In the genomic region with DNA sequence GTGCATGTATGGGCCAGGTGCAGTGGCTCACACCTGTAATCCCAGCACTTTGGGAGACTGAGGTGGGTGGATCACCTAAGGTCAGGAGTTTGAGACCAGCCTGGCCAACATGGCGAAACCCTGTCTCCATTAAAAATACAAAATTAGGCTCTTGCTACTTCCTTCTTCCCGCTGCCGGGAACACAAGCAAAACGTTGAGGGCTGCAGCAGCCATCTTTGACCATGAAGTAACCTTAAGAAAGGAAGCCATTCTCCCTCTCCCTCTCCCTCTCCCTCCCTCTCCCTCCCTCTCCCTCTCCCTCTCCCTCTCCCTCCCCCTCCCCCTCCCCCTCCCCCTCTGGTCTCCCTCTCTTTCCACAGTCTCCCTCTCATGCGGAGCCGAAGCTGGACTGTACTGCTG, we compare ENCODE assay signal across 8 cellular contexts. TPM values are rescaled to one million over a fixed set of nuclear protein-coding genes. Genes with fewer than 3 reads are reported as not detected.
A peak's percentile ranks its signal among the peaks of the same experiment; 100 is the strongest.
DNase-seq lines count a peak whose midpoint lies in the region; ATAC-seq, FAIRE-seq and TF ChIP-seq lines count a peak whose summit lies in the region.
"Not testable (repeated sequence)": the region's sequence is repeated elsewhere in the genome, so short reads cannot be mapped to it uniquely, and the experiment has no call there.

No MANE protein-coding gene starts in this region.

- intact Hi-C loops in HCT116 (cut with micrococcal nuclease); activated CD8-positive, alpha-beta T cell treated with anti-CD3 and anti-CD28 coated beads for 36 hours (cut with micrococcal nuclease); K562 (cut with micrococcal nuclease); endothelial cell of umbilical vein (cut with micrococcal nuclease); HepG2 (cut with micrococcal nuclease; ENCODE audit: unreplicated experiment); upper lobe of right lung (cut with DNase I): not testable (repeated sequence)

- not testable (repeated sequence) for TF ChIP-seq POLR2A in HCT116 (IDR thresholded peaks at IDR 0.05; ENCODE audit: borderline replicate concordance, extremely low read depth, insufficient read depth, insufficient read length); K562 (conservative IDR thresholded peaks at IDR 0.05); endothelial cell of umbilical vein (IDR thresholded peaks at IDR 0.05; ENCODE audit: low read depth, low read length); HepG2 (IDR thresholded peaks at IDR 0.05; ENCODE audit: insufficient read depth in 1 of 2, low read depth in 2 of 2, low read length in 2 of 2)

- BruUV-seq in HCT116 (replicated peaks; lab: Mats Ljungman, UMichigan); K562 (replicated peaks; lab: Mats Ljungman, UMichigan); endothelial cell of umbilical vein (replicated peaks; lab: Mats Ljungman, UMichigan); HepG2 (replicated peaks; lab: Mats Ljungman, UMichigan): not testable (repeated sequence)

- H3K9me3 Mint-ChIP-seq in activated CD8-positive, alpha-beta T cell treated with anti-CD3 and anti-CD28 coated beads for 36 hours; activated CD8-positive, alpha-beta memory T cell treated with anti-CD3 and anti-CD28 coated beads, Interleukin-2, amount 10 ng/mL, durations not matched to agents 7 days and 5 days (ENCODE audit: low read depth); activated naive CD8-positive, alpha-beta T cell treated with anti-CD3 and anti-CD28 coated beads, Interleukin-2, amount 10 ng/mL, durations not matched to agents 7 days and 5 days: not testable (repeated sequence)

- not testable (repeated sequence) for H3K9me1 ChIP-seq in K562 (ENCODE audit: control insufficient read depth, insufficient read depth, low read length); endothelial cell of umbilical vein (replicated peaks; ENCODE audit: control insufficient read depth, extremely low read depth, insufficient read depth, low read length)

- POLR2A ChIA-PET in HCT116 (lab: Charles Lee); activated CD8-positive, alpha-beta T cell treated with anti-CD3 and anti-CD28 coated beads for 36 hours (lab: Charles Lee); activated naive CD8-positive, alpha-beta T cell treated with anti-CD3 and anti-CD28 coated beads, Interleukin-2, amount 10 ng/mL, durations not matched to agents 7 days and 5 days (lab: Charles Lee); endothelial cell of umbilical vein (lab: Charles Lee); HepG2 (lab: Yijun Ruan, JAX): not testable (repeated sequence)
- POLR2A ChIA-PET in K562 (lab: Yijun Ruan, JAX): interaction anchor here (0.6 kb wide), 1 partner anchor 27 kb away, joined by 4 read pairs; no protein-coding TSS in a partner anchor

- FAIRE-seq in K562 (lab: Jason Lieb, UNC): peak; percentile 91
- FAIRE-seq in endothelial cell of umbilical vein (lab: Jason Lieb, UNC): peak; percentile 94
- FAIRE-seq in HepG2 (lab: Jason Lieb, UNC): not testable (repeated sequence)

- dilution Hi-C loops in endothelial cell of umbilical vein (cut with MboI; ENCODE audit: extremely low pct_ligation_motif_present, low sequenced_read_pairs): not testable (repeated sequence)

- H3K4me3 ChIP-seq in HCT116 (replicated peaks in 1 of 2; ENCODE audit: low read depth in 1 of 2, low read length in 2 of 2); K562; endothelial cell of umbilical vein (replicated peaks in 1 of 3; ENCODE audit: insufficient read depth in 1 of 3, low read depth in 1 of 3, low read length in 3 of 3); HepG2 (replicated peaks in 1 of 3; ENCODE audit: insufficient read depth in 1 of 3, low read depth in 2 of 3, low read length in 3 of 3); upper lobe of right lung: not testable (repeated sequence)

- H3K27ac Mint-ChIP-seq in activated CD8-positive, alpha-beta T cell treated with anti-CD3 and anti-CD28 coated beads for 36 hours; activated CD8-positive, alpha-beta memory T cell treated with anti-CD3 and anti-CD28 coated beads, Interleukin-2, amount 10 ng/mL, durations not matched to agents 7 days and 5 days; activated naive CD8-positive, alpha-beta T cell treated with anti-CD3 and anti-CD28 coated beads, Interleukin-2, amount 10 ng/mL, durations not matched to agents 7 days and 5 days: not testable (repeated sequence)

- H4K20me1 ChIP-seq in HCT116 (ENCODE audit: insufficient read depth); K562 (replicated peaks; ENCODE audit: control insufficient read depth, insufficient read depth, low read length); endothelial cell of umbilical vein (replicated peaks; ENCODE audit: control insufficient read depth, extremely low read depth, insufficient read depth, low read length); HepG2 (ENCODE audit: insufficient read depth, low read length): not testable (repeated sequence)

- H3K36me3 Mint-ChIP-seq in activated CD8-positive, alpha-beta T cell treated with anti-CD3 and anti-CD28 coated beads for 36 hours (ENCODE audit: low read depth); activated CD8-positive, alpha-beta memory T cell treated with anti-CD3 and anti-CD28 coated beads, Interleukin-2, amount 10 ng/mL, durations not matched to agents 7 days and 5 days; activated naive CD8-positive, alpha-beta T cell treated with anti-CD3 and anti-CD28 coated beads, Interleukin-2, amount 10 ng/mL, durations not matched to agents 7 days and 5 days: not testable (repeated sequence)

- in situ Hi-C loops in K562 (cut with MboI); HepG2 (cut with HindIII; ENCODE audit: extremely low pct_ligation_motif_present, low pct_unique_long_range_greater_than_20kb): not testable (repeated sequence)

- not testable (repeated sequence) for H3K9me3 ChIP-seq in HCT116 (ENCODE audit: control insufficient read depth in 1 of 2, insufficient read depth in 1 of 2, low read depth in 1 of 2, low read length in 2 of 2); K562 (replicated peaks; ENCODE audit: control insufficient read depth, insufficient read depth, low read depth, low read length); endothelial cell of umbilical vein (replicated peaks; ENCODE audit: control insufficient read depth, insufficient read depth, low read length); HepG2 (ENCODE audit: low read length); upper lobe of right lung

- CTCF ChIA-PET in HCT116 (lab: Charles Lee); activated CD8-positive, alpha-beta T cell treated with anti-CD3 and anti-CD28 coated beads for 36 hours (lab: Charles Lee); activated CD8-positive, alpha-beta memory T cell treated with anti-CD3 and anti-CD28 coated beads, Interleukin-2, amount 10 ng/mL, durations not matched to agents 7 days and 5 days (lab: Charles Lee); K562 (lab: Yijun Ruan, JAX; ENCODE audit: low intra/inter-chr PET ratio); endothelial cell of umbilical vein (lab: Charles Lee); HepG2 (lab: Yijun Ruan, JAX; ENCODE audit: low intra/inter-chr PET ratio, low total read pairs): not testable (repeated sequence)

- H3K36me3 ChIP-seq in HCT116 (ENCODE audit: control insufficient read depth in 1 of 2, insufficient read depth in 2 of 2, low read length in 2 of 2); K562 (ENCODE audit: control insufficient read depth, insufficient read depth, low read length); endothelial cell of umbilical vein (ENCODE audit: control insufficient read depth in 2 of 2, extremely low read depth in 1 of 2, insufficient read depth in 2 of 2, low read length in 2 of 2); HepG2 (replicated peaks in 1 of 2; ENCODE audit: control insufficient read depth in 1 of 2, insufficient read depth in 2 of 2, low read length in 2 of 2); upper lobe of right lung: not testable (repeated sequence)

- TF ChIP-seq EP300 in K562 (IDR thresholded peaks at IDR 0.05; ENCODE audit: low read length); HepG2 (IDR thresholded peaks at IDR 0.05; ENCODE audit: low read depth in 2 of 2, low read length in 2 of 2); HepG2 (CRISPR knock-in tag; IDR thresholded peaks at IDR 0.05; ENCODE audit: borderline replicate concordance): not testable (repeated sequence)

- H3K4me2 ChIP-seq in HCT116 (ENCODE audit: low read length); K562 (ENCODE audit: insufficient read depth, low read length); endothelial cell of umbilical vein (ENCODE audit: insufficient read depth, low read length); HepG2 (ENCODE audit: low read depth, low read length): not testable (repeated sequence)

- ATAC-seq in HCT116 (peak; percentile 27; the same call in 1 of the 2 replicates), K562 (peak; percentile 60), upper lobe of right lung (peak; percentile 30)
- ATAC-seq in activated CD8-positive, alpha-beta T cell treated with anti-CD3 and anti-CD28 coated beads for 36 hours: peak; percentile 56
- ATAC-seq in activated CD8-positive, alpha-beta memory T cell treated with anti-CD3 and anti-CD28 coated beads, Interleukin-2, amount 10 ng/mL, durations not matched to agents 7 days and 5 days: peak; percentile 66
- peak; percentile 68 for ATAC-seq in activated naive CD8-positive, alpha-beta T cell treated with anti-CD3 and anti-CD28 coated beads, Interleukin-2, amount 10 ng/mL, durations not matched to agents 7 days and 5 days (ENCODE audit: low read depth)
- not testable (repeated sequence) for ATAC-seq in HepG2

- H3K9me2 ChIP-seq in HCT116 (ENCODE audit: insufficient read depth): not testable (repeated sequence)

- H3K27ac ChIP-seq in HCT116 (ENCODE audit: low read depth, low read length); K562 (ENCODE audit: extremely low read depth, low read depth, low read length); endothelial cell of umbilical vein (ENCODE audit: insufficient read depth, low read depth, low read length); HepG2 (ENCODE audit: extremely low read length, insufficient read depth, low read length); upper lobe of right lung: not testable (repeated sequence)

- H3K27me3 ChIP-seq in HCT116 (ENCODE audit: insufficient read depth, low read length); K562 (ENCODE audit: control insufficient read depth in 2 of 2, insufficient read depth in 2 of 2, low read length in 2 of 2); endothelial cell of umbilical vein (ENCODE audit: control insufficient read depth in 2 of 2, insufficient read depth in 2 of 2, low read length in 2 of 2); HepG2 (ENCODE audit: control insufficient read depth in 1 of 2, insufficient read depth in 2 of 2, low read length in 2 of 2); upper lobe of right lung: not testable (repeated sequence)

- not testable (repeated sequence) for TF ChIP-seq RAD21 in HCT116 (IDR thresholded peaks at IDR 0.05; ENCODE audit: low read depth); K562 (CRISPR knock-in tag; conservative IDR thresholded peaks at IDR 0.05 in 1 of 2, IDR thresholded peaks at IDR 0.05 in 1 of 2); HepG2 (CRISPR knock-in tag; IDR thresholded peaks at IDR 0.05)

- not testable (repeated sequence) for H3K27me3 Mint-ChIP-seq in activated CD8-positive, alpha-beta T cell treated with anti-CD3 and anti-CD28 coated beads for 36 hours; activated CD8-positive, alpha-beta memory T cell treated with anti-CD3 and anti-CD28 coated beads, Interleukin-2, amount 10 ng/mL, durations not matched to agents 7 days and 5 days; activated naive CD8-positive, alpha-beta T cell treated with anti-CD3 and anti-CD28 coated beads, Interleukin-2, amount 10 ng/mL, durations not matched to agents 7 days and 5 days

- not testable (repeated sequence) for H3K79me2 ChIP-seq in HCT116 (ENCODE audit: insufficient read depth, low read length); K562 (ENCODE audit: control insufficient read depth, insufficient read depth, low read length); endothelial cell of umbilical vein (ENCODE audit: control insufficient read depth, insufficient read depth, low read length); HepG2 (ENCODE audit: insufficient read depth, low read length)

- not testable (repeated sequence) for H3K4me1 ChIP-seq in HCT116 (ENCODE audit: control insufficient read depth in 1 of 2, insufficient read depth in 2 of 2, low read length in 2 of 2); K562 (replicated peaks in 1 of 2; ENCODE audit: control insufficient read depth in 2 of 2, insufficient read depth in 2 of 2, low read length in 2 of 2); endothelial cell of umbilical vein (ENCODE audit: control insufficient read depth, extremely low read depth, insufficient read depth, low read length); upper lobe of right lung
- peaks cover 26% of the 10 kb centered on the region; the same call in 1 of the 2 replicates for H3K4me1 ChIP-seq in HepG2 (ENCODE audit: insufficient read depth, low read length)

- RAD21 ChIA-PET in HCT116 (lab: Charles Lee; ENCODE audit: low non-redundant PET in 1 of 2, low total read pairs in 2 of 2, uncharacterized antibody in 2 of 2, unreplicated experiment in 2 of 2): not testable (repeated sequence)

- H3K4me1 Mint-ChIP-seq in activated CD8-positive, alpha-beta T cell treated with anti-CD3 and anti-CD28 coated beads for 36 hours (ENCODE audit: low read depth); activated CD8-positive, alpha-beta memory T cell treated with anti-CD3 and anti-CD28 coated beads, Interleukin-2, amount 10 ng/mL, durations not matched to agents 7 days and 5 days; activated naive CD8-positive, alpha-beta T cell treated with anti-CD3 and anti-CD28 coated beads, Interleukin-2, amount 10 ng/mL, durations not matched to agents 7 days and 5 days: not testable (repeated sequence)

- TF ChIP-seq CTCF in HCT116 (IDR thresholded peaks at IDR 0.05 in 2 of 3, conservative IDR thresholded peaks at IDR 0.05 in 1 of 3; ENCODE audit: borderline replicate concordance in 1 of 3, insufficient read depth in 1 of 3, low read depth in 2 of 3, low read length in 2 of 3); activated CD8-positive, alpha-beta T cell treated with anti-CD3 and anti-CD28 coated beads for 36 hours (IDR thresholded peaks at IDR 0.05); K562 (IDR thresholded peaks at IDR 0.05 in 2 of 3, conservative IDR thresholded peaks at IDR 0.05 in 1 of 3; ENCODE audit: insufficient read depth in 2 of 3, low read depth in 1 of 3, low read length in 3 of 3); endothelial cell of umbilical vein (IDR thresholded peaks at IDR 0.05; ENCODE audit: extremely low read depth in 1 of 2, insufficient read depth in 1 of 2, low read depth in 1 of 2, low read length in 2 of 2); HepG2 (CRISPR knock-in tag; IDR thresholded peaks at IDR 0.05); upper lobe of right lung (IDR thresholded peaks at IDR 0.05): not testable (repeated sequence)

- not testable (repeated sequence) for H3K4me3 Mint-ChIP-seq in activated CD8-positive, alpha-beta T cell treated with anti-CD3 and anti-CD28 coated beads for 36 hours; activated CD8-positive, alpha-beta memory T cell treated with anti-CD3 and anti-CD28 coated beads, Interleukin-2, amount 10 ng/mL, durations not matched to agents 7 days and 5 days; activated naive CD8-positive, alpha-beta T cell treated with anti-CD3 and anti-CD28 coated beads, Interleukin-2, amount 10 ng/mL, durations not matched to agents 7 days and 5 days

- not testable (repeated sequence) for H3K9ac ChIP-seq in HCT116 (ENCODE audit: low read length); K562 (ENCODE audit: insufficient read depth in 1 of 2, low read depth in 2 of 2, low read length in 2 of 2); endothelial cell of umbilical vein (replicated peaks; ENCODE audit: extremely low read depth, insufficient read depth, low read length); HepG2 (ENCODE audit: insufficient read depth, low read depth, low read length)

- not testable (repeated sequence) for DNase-seq in HCT116 (ENCODE audit: low read depth, low spot score); activated CD8-positive, alpha-beta T cell treated with anti-CD3 and anti-CD28 coated beads for 36 hours; activated CD8-positive, alpha-beta memory T cell treated with anti-CD3 and anti-CD28 coated beads, Interleukin-2, amount 10 ng/mL, durations not matched to agents 7 days and 5 days; activated naive CD8-positive, alpha-beta T cell treated with anti-CD3 and anti-CD28 coated beads, Interleukin-2, amount 10 ng/mL, durations not matched to agents 7 days and 5 days; K562 (ENCODE audit: extremely low read depth in 1 of 4, low spot score in 3 of 4); endothelial cell of umbilical vein (ENCODE audit: low read depth, low spot score); HepG2 (ENCODE audit: low spot score); upper lobe of right lung

- WGBS in K562 (ENCODE audit: insufficient coverage, low coverage, missing lambda C conversion rate): 60% methylated on average over 2 of the region's 6 CpGs
- 71% methylated on average over 5 of the region's 6 CpGs for WGBS in HepG2 (ENCODE audit: low lambda C conversion rate)

- H2AFZ ChIP-seq in HCT116 (ENCODE audit: low read depth, low read length, poor library complexity, severe bottlenecking); K562 (ENCODE audit: low read depth, low read length); endothelial cell of umbilical vein (ENCODE audit: low read depth, low read length); HepG2 (ENCODE audit: low read length): not testable (repeated sequence)

RNA-seq across cellular contexts. Expression of a gene that starts 23.5 kb away (rescaled TPM):
- total RNA-seq in HCT116 (2021; ENCODE audit: unreplicated experiment): 20.0 TPM
- 14.1 and 17.3 TPM in 2 replicates for polyA plus RNA-seq in HCT116 (2012)
- 10 to 100 TPM; 55.2 to 63.8 TPM for total RNA-seq in activated CD8-positive, alpha-beta T cell treated with anti-CD3 and anti-CD28 coated beads for 36 hours
- 10 to 100 TPM; 79.8 to 89.5 TPM for total RNA-seq in activated CD8-positive, alpha-beta memory T cell treated with anti-CD3 and anti-CD28 coated beads, Interleukin-2, amount 10 ng/mL, durations not matched to agents 7 days and 5 days
- 10 to 100 TPM; 57.3 to 62.2 TPM for total RNA-seq in activated naive CD8-positive, alpha-beta T cell treated with anti-CD3 and anti-CD28 coated beads, Interleukin-2, amount 10 ng/mL, durations not matched to agents 7 days and 5 days
- total RNA-seq in K562 (2011; cell fraction: chromatin; rRNA removed; ENCODE audit: low replicate concordance): 265 and 326 TPM in 2 replicates
- 95.2 and 116 TPM in 2 replicates for total RNA-seq in K562 (2011; cell fraction: nucleolus; rRNA removed)
- total RNA-seq in K562 (2011; cell fraction: nucleoplasm; rRNA removed): 147 and 156 TPM in 2 replicates
- 35.0 and 37.1 TPM in 2 replicates for total RNA-seq in K562 (2014; rRNA removed)
- total RNA-seq in K562 (2014; rRNA removed; fragmentation: Illumina TruSeq; extraction: Trizol): 49.4 and 50.7 TPM in 2 replicates
- 47.5 and 52.5 TPM in 2 replicates for total RNA-seq in K562 (2015; rRNA removed; fragmentation: Illumina TruSeq; extraction: Trizol)
- total RNA-seq in K562 (2021): 43.2 and 46.7 TPM in 2 replicates
- polyA plus RNA-seq in K562 (2011; rRNA removed): 114 and 134 TPM in 2 replicates
- 93.4 and 98.1 TPM in 2 replicates for polyA plus RNA-seq in K562 (2011; cell fraction: cytosol; rRNA removed)
- polyA plus RNA-seq in K562 (2011; cell fraction: nucleus; rRNA removed): 150 and 166 TPM in 2 replicates
- 38.7 and 48.5 TPM in 2 replicates for polyA plus RNA-seq in K562 (2012)
- 92.7 and 113 TPM in 2 replicates for polyA plus RNA-seq in K562 (2014; fragmentation: Illumina TruSeq; extraction: Trizol)
- polyA plus RNA-seq in K562 (2014; fragmentation: Nextera tagmentation; extraction: Ambion mirVana): 1 to 10 TPM; 2.7 to 5.6 TPM
- polyA plus RNA-seq in K562 (2014; rRNA removed): 44.4 and 52.8 TPM in 2 replicates
- 120 and 125 TPM in 2 replicates for polyA minus RNA-seq in K562 (2011; rRNA and poly(A)+ RNA removed)
- 44.7 and 51.1 TPM in 2 replicates for polyA minus RNA-seq in K562 (2011; cell fraction: cytosol; rRNA and poly(A)+ RNA removed)
- 49.7 and 85.1 TPM in 2 replicates for polyA minus RNA-seq in K562 (2011; cell fraction: nucleus; rRNA and poly(A)+ RNA removed)
- 24.0 and 25.4 TPM in 2 replicates for total RNA-seq in endothelial cell of umbilical vein
- polyA plus RNA-seq in endothelial cell of umbilical vein: 30.0 and 36.2 TPM in 2 replicates
- polyA plus RNA-seq in endothelial cell of umbilical vein (2011; cell fraction: cytosol; rRNA removed): 25.5 and 28.6 TPM in 2 replicates
- 40.1 and 48.1 TPM in 2 replicates for polyA plus RNA-seq in endothelial cell of umbilical vein (2011; cell fraction: nucleus; rRNA removed)
- 13.7 and 21.1 TPM in 2 replicates for polyA plus RNA-seq in endothelial cell of umbilical vein (2012)
- 31.0 and 41.0 TPM in 2 replicates for polyA minus RNA-seq in endothelial cell of umbilical vein
- 51.4 TPM for polyA minus RNA-seq in endothelial cell of umbilical vein (2011; cell fraction: cytosol; rRNA and poly(A)+ RNA removed)
- polyA minus RNA-seq in endothelial cell of umbilical vein (2011; cell fraction: nucleus; rRNA and poly(A)+ RNA removed): 19.8 and 37.0 TPM in 2 replicates
- 10.7 and 15.6 TPM in 2 replicates for total RNA-seq in HepG2 (2016; rRNA removed; fragmentation: Illumina TruSeq; extraction: Trizol)
- 2.7 and 3.5 TPM in 2 replicates for total RNA-seq in HepG2 (2016; cell fraction: cytosol; rRNA removed; fragmentation: Illumina TruSeq; extraction: Trizol; ENCODE audit: low read depth)
- 13.9 and 14.3 TPM in 2 replicates for total RNA-seq in HepG2 (2016; cell fraction: insoluble cytoplasmic fraction; rRNA removed; fragmentation: Illumina TruSeq; extraction: Trizol)
- total RNA-seq in HepG2 (2016; cell fraction: membrane; rRNA removed; fragmentation: Illumina TruSeq; extraction: Trizol): 3.6 and 4.5 TPM in 2 replicates
- total RNA-seq in HepG2 (2016; cell fraction: nucleus; rRNA removed; fragmentation: Illumina TruSeq; extraction: Trizol): 17.7 and 18.6 TPM in 2 replicates
- 9.1 and 9.7 TPM in 2 replicates for polyA plus RNA-seq in HepG2 (2011; rRNA removed)
- polyA plus RNA-seq in HepG2 (2011; cell fraction: cytosol; rRNA removed): 6.3 and 8.1 TPM in 2 replicates
- 8.7 and 12.1 TPM in 2 replicates for polyA plus RNA-seq in HepG2 (2011; cell fraction: nucleus; rRNA removed)
- polyA plus RNA-seq in HepG2 (2012): 3.3 and 4.8 TPM in 2 replicates
- polyA plus RNA-seq in HepG2 (2016; cell fraction: cytosol; fragmentation: Illumina TruSeq; extraction: Trizol; ENCODE audit: low read depth): 0.57 and 0.88 TPM in 2 replicates
- 18.2 and 18.8 TPM in 2 replicates for polyA plus RNA-seq in HepG2 (2016; cell fraction: insoluble cytoplasmic fraction; fragmentation: Illumina TruSeq; extraction: Trizol; ENCODE audit: low read depth)
- polyA plus RNA-seq in HepG2 (2016; cell fraction: membrane; fragmentation: Illumina TruSeq; extraction: Trizol; ENCODE audit: low read depth): 2.6 and 3.0 TPM in 2 replicates
- polyA plus RNA-seq in HepG2 (2016; cell fraction: nucleus; fragmentation: Illumina TruSeq; extraction: Trizol; ENCODE audit: insufficient read depth, low read depth): 21.9 and 25.4 TPM in 2 replicates
- 19.5 and 152 TPM in 2 replicates for polyA minus RNA-seq in HepG2 (2011; rRNA and poly(A)+ RNA removed; ENCODE audit: low replicate concordance)
- 3.6 and 4.1 TPM in 2 replicates for polyA minus RNA-seq in HepG2 (2011; cell fraction: cytosol; rRNA and poly(A)+ RNA removed)
- polyA minus RNA-seq in HepG2 (2011; cell fraction: nucleus; rRNA and poly(A)+ RNA removed): 11.4 and 14.9 TPM in 2 replicates
- 9.5 TPM for total RNA-seq in upper lobe of right lung

RNA-seq across cellular contexts. Expression of a gene that starts 56.6 kb away (rescaled TPM):
- 279 TPM for total RNA-seq in HCT116 (2021; ENCODE audit: unreplicated experiment)
- polyA plus RNA-seq in HCT116 (2012): 220 and 224 TPM in 2 replicates
- total RNA-seq in activated CD8-positive, alpha-beta T cell treated with anti-CD3 and anti-CD28 coated beads for 36 hours: 10 to 100 TPM; 72.6 to 74.7 TPM
- 100 to 1,000 TPM; 137 to 174 TPM for total RNA-seq in activated CD8-positive, alpha-beta memory T cell treated with anti-CD3 and anti-CD28 coated beads, Interleukin-2, amount 10 ng/mL, durations not matched to agents 7 days and 5 days
- total RNA-seq in activated naive CD8-positive, alpha-beta T cell treated with anti-CD3 and anti-CD28 coated beads, Interleukin-2, amount 10 ng/mL, durations not matched to agents 7 days and 5 days: 100 to 1,000 TPM; 164 to 174 TPM
- 216 and 541 TPM in 2 replicates for total RNA-seq in K562 (2011; cell fraction: chromatin; rRNA removed; ENCODE audit: low replicate concordance)
- 238 and 253 TPM in 2 replicates for total RNA-seq in K562 (2011; cell fraction: nucleolus; rRNA removed)
- total RNA-seq in K562 (2011; cell fraction: nucleoplasm; rRNA removed): 194 and 215 TPM in 2 replicates
- 112 and 116 TPM in 2 replicates for total RNA-seq in K562 (2014; rRNA removed)
- total RNA-seq in K562 (2014; rRNA removed; fragmentation: Illumina TruSeq; extraction: Trizol): 21.7 and 24.8 TPM in 2 replicates
- 51.5 and 52.2 TPM in 2 replicates for total RNA-seq in K562 (2015; rRNA removed; fragmentation: Illumina TruSeq; extraction: Trizol)
- 195 and 199 TPM in 2 replicates for total RNA-seq in K562 (2021)
- polyA plus RNA-seq in K562 (2011; rRNA removed): 61.6 and 138 TPM in 2 replicates
- polyA plus RNA-seq in K562 (2011; cell fraction: cytosol; rRNA removed): 70.1 and 167 TPM in 2 replicates
- polyA plus RNA-seq in K562 (2011; cell fraction: nucleus; rRNA removed): 212 and 301 TPM in 2 replicates
- 106 and 148 TPM in 2 replicates for polyA plus RNA-seq in K562 (2012)
- 143 and 183 TPM in 2 replicates for polyA plus RNA-seq in K562 (2014; fragmentation: Illumina TruSeq; extraction: Trizol)
- 1 to 10 TPM; 3.5 to 6.0 TPM for polyA plus RNA-seq in K562 (2014; fragmentation: Nextera tagmentation; extraction: Ambion mirVana)
- 112 and 133 TPM in 2 replicates for polyA plus RNA-seq in K562 (2014; rRNA removed)
- 53.1 and 54.9 TPM in 2 replicates for polyA minus RNA-seq in K562 (2011; rRNA and poly(A)+ RNA removed)
- 100 and 118 TPM in 2 replicates for polyA minus RNA-seq in K562 (2011; cell fraction: cytosol; rRNA and poly(A)+ RNA removed)
- polyA minus RNA-seq in K562 (2011; cell fraction: nucleus; rRNA and poly(A)+ RNA removed): 61.7 and 93.0 TPM in 2 replicates
- 201 and 217 TPM in 2 replicates for total RNA-seq in endothelial cell of umbilical vein
- 218 and 293 TPM in 2 replicates for polyA plus RNA-seq in endothelial cell of umbilical vein
- polyA plus RNA-seq in endothelial cell of umbilical vein (2011; cell fraction: cytosol; rRNA removed): 104 and 130 TPM in 2 replicates
- polyA plus RNA-seq in endothelial cell of umbilical vein (2011; cell fraction: nucleus; rRNA removed): 220 and 267 TPM in 2 replicates
- polyA plus RNA-seq in endothelial cell of umbilical vein (2012): 180 and 197 TPM in 2 replicates
- 155 and 183 TPM in 2 replicates for polyA minus RNA-seq in endothelial cell of umbilical vein
- 76.0 TPM for polyA minus RNA-seq in endothelial cell of umbilical vein (2011; cell fraction: cytosol; rRNA and poly(A)+ RNA removed)
- 79.3 and 107 TPM in 2 replicates for polyA minus RNA-seq in endothelial cell of umbilical vein (2011; cell fraction: nucleus; rRNA and poly(A)+ RNA removed)
- total RNA-seq in HepG2 (2016; rRNA removed; fragmentation: Illumina TruSeq; extraction: Trizol): 51.2 and 57.3 TPM in 2 replicates
- total RNA-seq in HepG2 (2016; cell fraction: cytosol; rRNA removed; fragmentation: Illumina TruSeq; extraction: Trizol; ENCODE audit: low read depth): 26.4 and 34.4 TPM in 2 replicates
- total RNA-seq in HepG2 (2016; cell fraction: insoluble cytoplasmic fraction; rRNA removed; fragmentation: Illumina TruSeq; extraction: Trizol): 43.3 and 63.5 TPM in 2 replicates
- 26.6 and 29.7 TPM in 2 replicates for total RNA-seq in HepG2 (2016; cell fraction: membrane; rRNA removed; fragmentation: Illumina TruSeq; extraction: Trizol)
- total RNA-seq in HepG2 (2016; cell fraction: nucleus; rRNA removed; fragmentation: Illumina TruSeq; extraction: Trizol): 37.0 and 44.2 TPM in 2 replicates
- polyA plus RNA-seq in HepG2 (2011; rRNA removed): 82.6 and 92.6 TPM in 2 replicates
- polyA plus RNA-seq in HepG2 (2011; cell fraction: cytosol; rRNA removed): 23.9 and 34.7 TPM in 2 replicates
- polyA plus RNA-seq in HepG2 (2011; cell fraction: nucleus; rRNA removed): 429 and 543 TPM in 2 replicates
- polyA plus RNA-seq in HepG2 (2012): 41.7 and 58.1 TPM in 2 replicates
- 11.8 and 12.0 TPM in 2 replicates for polyA plus RNA-seq in HepG2 (2016; cell fraction: cytosol; fragmentation: Illumina TruSeq; extraction: Trizol; ENCODE audit: low read depth)
- 39.8 and 54.5 TPM in 2 replicates for polyA plus RNA-seq in HepG2 (2016; cell fraction: insoluble cytoplasmic fraction; fragmentation: Illumina TruSeq; extraction: Trizol; ENCODE audit: low read depth)
- 24.4 and 28.3 TPM in 2 replicates for polyA plus RNA-seq in HepG2 (2016; cell fraction: membrane; fragmentation: Illumina TruSeq; extraction: Trizol; ENCODE audit: low read depth)
- polyA plus RNA-seq in HepG2 (2016; cell fraction: nucleus; fragmentation: Illumina TruSeq; extraction: Trizol; ENCODE audit: insufficient read depth, low read depth): 116 and 118 TPM in 2 replicates
- 129 and 175 TPM in 2 replicates for polyA minus RNA-seq in HepG2 (2011; rRNA and poly(A)+ RNA removed; ENCODE audit: low replicate concordance)
- polyA minus RNA-seq in HepG2 (2011; cell fraction: cytosol; rRNA and poly(A)+ RNA removed): 33.2 and 36.8 TPM in 2 replicates
- 47.1 and 54.0 TPM in 2 replicates for polyA minus RNA-seq in HepG2 (2011; cell fraction: nucleus; rRNA and poly(A)+ RNA removed)
- total RNA-seq in upper lobe of right lung: 179 TPM
